Comparison of ENCODE assay signal across 12 cellular contexts in the genomic region with DNA sequence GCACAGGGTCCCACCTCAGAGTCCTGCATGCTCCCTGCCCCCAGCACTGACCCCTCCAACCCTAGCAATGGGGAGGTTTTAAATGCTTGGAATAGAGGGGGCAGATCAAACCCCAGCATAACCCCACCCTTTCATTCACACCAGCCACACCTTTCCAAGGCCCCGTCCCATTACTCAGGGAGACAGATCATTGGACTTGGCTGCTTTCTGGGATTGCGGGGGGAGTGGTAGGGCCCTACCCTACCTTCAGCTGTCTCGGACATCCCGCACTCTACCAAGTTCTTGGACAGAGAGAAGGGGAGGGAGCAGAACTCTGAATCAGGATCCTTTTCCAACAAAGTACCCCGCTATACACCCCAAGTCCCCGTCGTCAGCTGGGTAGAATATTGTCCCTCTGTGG. TPM values are rescaled to one million over a fixed set of nuclear protein-coding genes. Genes with fewer than 3 reads are reported as not detected.
DNase-seq lines count a peak whose midpoint lies in the region; ATAC-seq and TF ChIP-seq lines count a peak whose summit lies in the region.
"Had no signal": no experiment of that assay in that cellular context is flagged by ENCODE, and none has a peak within 500 bp of the region (broad histone marks: within the 10 kb centered on the region; RNA-seq: fewer than 3 reads in every experiment).

No MANE protein-coding gene starts in this region.

- H3K36me3 ChIP-seq in left ventricle myocardium inferior (no peaks in the 10 kb centered on the region), right atrium auricular region (no peaks in the 10 kb centered on the region), upper lobe of right lung (no peaks in the 10 kb centered on the region)

- H3K9me3 ChIP-seq in left ventricle myocardium inferior (replicated peaks), result no peaks in the 10 kb centered on the region
- H3K9me3 ChIP-seq in right atrium auricular region, result no peaks in the 10 kb centered on the region
- H3K9me3 ChIP-seq in upper lobe of right lung, result no peaks in the 10 kb centered on the region
- H3K9me3 ChIP-seq: A549 had no signal

- intact Hi-C loops in left ventricle myocardium inferior (cut with micrococcal nuclease), result no loop called here
- intact Hi-C loops in upper lobe of right lung (cut with DNase I), result no loop called here

- no peak overlapping the region for H3K27ac Mint-ChIP-seq in effector memory CD8-positive, alpha-beta T cell
- H3K27ac Mint-ChIP-seq in naive B cell, result no peak overlapping the region

- peaks cover 0 to 8% of the 10 kb centered on the region in 2 donors for H3K4me1 Mint-ChIP-seq in effector memory CD8-positive, alpha-beta T cell (ENCODE audit: low read depth in 2 of 2)
- peaks cover 20 to 24% (median 22%) of the 10 kb centered on the region in 3 donors for H3K4me1 Mint-ChIP-seq in naive B cell

- ATAC-seq in effector memory CD8-positive, alpha-beta T cell (replicated peaks), result no peak
- ATAC-seq in naive B cell (ENCODE audit: low read depth in 2 of 2) (no peak), upper lobe of right lung (no peak)
- ATAC-seq: A549 had no signal

- peaks cover 65% of the 10 kb centered on the region for H3K27me3 ChIP-seq in left ventricle myocardium inferior (ENCODE audit: low read depth)
- peaks cover 6 to 18% of the 10 kb centered on the region in 2 donors for H3K27me3 ChIP-seq in right atrium auricular region
- peaks cover 37% of the 10 kb centered on the region for H3K27me3 ChIP-seq in upper lobe of right lung

- peak overlapping the region; percentile 60 for H3K4me3 ChIP-seq in left ventricle myocardium inferior
- peak overlapping the region in 1 of 2 donors; percentile 45 for H3K4me3 ChIP-seq in right atrium auricular region
- H3K4me3 ChIP-seq in upper lobe of right lung, result peak overlapping the region; percentile 42

- peaks cover 63 to 99% of the 10 kb centered on the region in 2 donors for H3K27me3 Mint-ChIP-seq in effector memory CD8-positive, alpha-beta T cell
- H3K27me3 Mint-ChIP-seq in naive B cell, result peaks cover 10 to 41% (median 22%) of the 10 kb centered on the region in 3 donors

- H3K4me1 ChIP-seq in left ventricle myocardium inferior (peaks cover 36% of the 10 kb centered on the region), right atrium auricular region (peaks cover 0 to 20% of the 10 kb centered on the region in 2 donors), upper lobe of right lung (peaks cover 23% of the 10 kb centered on the region)

- TF ChIP-seq CTCF in left ventricle myocardium inferior (IDR thresholded peaks at IDR 0.05; ENCODE audit: borderline replicate concordance) (no peak), right atrium auricular region (IDR thresholded peaks at IDR 0.05) (no peak), upper lobe of right lung (IDR thresholded peaks at IDR 0.05) (no peak)

- H3K27ac ChIP-seq in left ventricle myocardium inferior (replicated peaks) (no peak overlapping the region), right atrium auricular region (no peak overlapping the region), upper lobe of right lung (no peak overlapping the region)
- H3K27ac ChIP-seq: RWPE1 had no signal

- in situ Hi-C loops in G401 (cut with HindIII; ENCODE audit: low sequenced_read_pairs), result no loop called here

- peak overlapping the region; percentile 35 to 58 for H3K4me3 Mint-ChIP-seq in effector memory CD8-positive, alpha-beta T cell
- H3K4me3 Mint-ChIP-seq in naive B cell, result peak overlapping the region; percentile 31 to 88 (median 74)

- H3K36me3 Mint-ChIP-seq in effector memory CD8-positive, alpha-beta T cell (ENCODE audit: insufficient read depth), result peaks cover 3% of the 10 kb centered on the region
- H3K36me3 Mint-ChIP-seq in naive B cell, result no peaks in the 10 kb centered on the region

- DNase-seq in left ventricle myocardium inferior (no peak), right atrium auricular region (ENCODE audit: low spot score) (no peak), naive B cell (no peak), upper lobe of right lung (no peak), G401 (ENCODE audit: low spot score) (no peak)
- DNase-seq in effector memory CD8-positive, alpha-beta T cell, result no peak
- no peak for DNase-seq in stimulated activated CD8-positive, alpha-beta memory T cell treated with anti-CD3 and anti-CD28 coated beads, Interleukin-4, amount 100 ng/mL, for 48 hours
- no peak for DNase-seq in activated CD4-positive, alpha-beta T cell treated with anti-CD3 and anti-CD28 coated beads for 4 hours
- DNase-seq: MM.1S; stimulated activated CD4-positive, alpha-beta T cell treated with anti-CD3 and anti-CD28 coated beads, Interleukin-4, amount 100 ng/mL, for 4 hours had no signal

- no peaks in the 10 kb centered on the region for H3K9me3 Mint-ChIP-seq in effector memory CD8-positive, alpha-beta T cell
- no peaks in the 10 kb centered on the region for H3K9me3 Mint-ChIP-seq in naive B cell

RNA-seq across cellular contexts. Expression of a gene that starts 1.0 kb away (rescaled TPM):
- total RNA-seq in left ventricle myocardium inferior (0.49 TPM), right atrium auricular region (under 1 TPM; 0.52 to 0.63 TPM), upper lobe of right lung (20.0 TPM)
- under 1 TPM in 4 of 6 donors, not detected in 2; 0.08 to 0.74 (median 0.09) TPM for polyA plus RNA-seq in naive B cell (ENCODE audit: low read depth in 6 of 6)
- total RNA-seq in G401 (2014; rRNA removed; shearing (Covaris generic)), result 0.10 and 0.62 TPM in 2 replicates

Comparison
In these comparisons a context has a peak if more than half of its experiments do, and no peak if none do; other contexts are left out.
1. RNA of a gene that starts 1.0 kb away (total RNA-seq): 20.0 TPM in upper lobe of right lung (single experiment); 0.52 to 0.63 TPM in right atrium auricular region, 0.49 TPM in left ventricle myocardium inferior (single experiment) and 0.10 to 0.62 TPM in G401; every median in the first group is over 10 times any median in the second.